In genomic region chr17:80941171-80941570, GRCh38 we compare ENCODE assay signal across 24 cellular contexts. TPM values are rescaled to one million over a fixed set of nuclear protein-coding genes. Genes with fewer than 3 reads are reported as not detected.
DNase-seq lines count a peak whose midpoint lies in the region; ATAC-seq, FAIRE-seq and TF ChIP-seq lines count a peak whose summit lies in the region.
"Had no signal": no experiment of that assay in that cellular context is flagged by ENCODE, and none has a peak within 500 bp of the region (broad histone marks: within the 10 kb centered on the region; RNA-seq: fewer than 3 reads in every experiment).

No MANE protein-coding gene starts in this region.

- no peak for FAIRE-seq in HepG2 (lab: Jason Lieb, UNC)
- FAIRE-seq: colon, GM19239 had no signal

- TF ChIP-seq POLR2A in HepG2 (IDR thresholded peaks at IDR 0.05; ENCODE audit: insufficient read depth in 1 of 2, low read depth in 2 of 2, low read length in 2 of 2), result no peak

- H3K36me3 Mint-ChIP-seq in stimulated activated effector memory CD8-positive, alpha-beta T cell treated with anti-CD3 and anti-CD28 coated beads, Interleukin-12 subunit alpha, Interleukin-12 subunit beta, amount 100 ng/mL, for 72 hours, result peaks cover 75% of the 10 kb centered on the region
- H3K36me3 Mint-ChIP-seq in activated CD8-positive, alpha-beta memory T cell treated with anti-CD3 and anti-CD28 coated beads, Interleukin-2, amount 10 ng/mL, durations not matched to agents 7 days and 5 days, result peaks cover 45% of the 10 kb centered on the region

- H3K36me3 ChIP-seq in BLaER1 (peaks cover 12% of the 10 kb centered on the region), SU-DHL-6 (ENCODE audit: low read length) (no peaks in the 10 kb centered on the region), HepG2 (replicated peaks in 1 of 2; ENCODE audit: control insufficient read depth in 1 of 2, insufficient read depth in 2 of 2, low read length in 2 of 2) (peaks cover 16 to 24% of the 10 kb centered on the region in 2 experiments; a peak in 4 of 5 replicates)

- BruUV-seq in HepG2 (replicated peaks; lab: Mats Ljungman, UMichigan), result no TSS peak

- H3K4me3 ChIP-seq in BLaER1 (peak overlapping the region; percentile 40; the same call in 1 of the 2 replicates), SU-DHL-6 (ENCODE audit: insufficient read depth, low read length, poor library complexity, severe bottlenecking) (no peak overlapping the region), HepG2 (replicated peaks in 1 of 3; ENCODE audit: insufficient read depth in 1 of 3, low read depth in 2 of 3, low read length in 3 of 3) (no peak overlapping the region)
- H3K4me3 ChIP-seq: psoas muscle had no signal

- peaks cover 36% of the 10 kb centered on the region for H3K4me1 Mint-ChIP-seq in stimulated activated effector memory CD8-positive, alpha-beta T cell treated with anti-CD3 and anti-CD28 coated beads, Interleukin-12 subunit alpha, Interleukin-12 subunit beta, amount 100 ng/mL, for 72 hours
- H3K4me1 Mint-ChIP-seq in activated CD8-positive, alpha-beta memory T cell treated with anti-CD3 and anti-CD28 coated beads, Interleukin-2, amount 10 ng/mL, durations not matched to agents 7 days and 5 days, result peaks cover 42% of the 10 kb centered on the region

- CTCF ChIA-PET in HepG2 (lab: Yijun Ruan, JAX; ENCODE audit: low intra/inter-chr PET ratio, low total read pairs), result no interaction called here
- CTCF ChIA-PET in activated CD8-positive, alpha-beta memory T cell treated with anti-CD3 and anti-CD28 coated beads, Interleukin-2, amount 10 ng/mL, durations not matched to agents 7 days and 5 days (lab: Charles Lee), result no interaction called here

- TF ChIP-seq EP300 in HepG2 (IDR thresholded peaks at IDR 0.05; ENCODE audit: low read depth in 2 of 2, low read length in 2 of 2), result no peak
- TF ChIP-seq EP300 in HepG2 (CRISPR knock-in tag; IDR thresholded peaks at IDR 0.05; ENCODE audit: borderline replicate concordance), result no peak

- peak; percentile 53 for ATAC-seq in HepG2
- no peak for ATAC-seq in stimulated activated effector memory CD8-positive, alpha-beta T cell treated with anti-CD3 and anti-CD28 coated beads, Interleukin-12 subunit alpha, Interleukin-12 subunit beta, amount 100 ng/mL, for 72 hours
- ATAC-seq in HG03139 (IDR thresholded peaks at IDR 0.05; ENCODE audit: unreplicated experiment), result no peak
- no peak for ATAC-seq in HG03354 (IDR thresholded peaks at IDR 0.05; ENCODE audit: poor library complexity, severe bottlenecking, unreplicated experiment)
- no peak for ATAC-seq in GM21390 (IDR thresholded peaks at IDR 0.05; ENCODE audit: unreplicated experiment)
- ATAC-seq in activated CD8-positive, alpha-beta memory T cell treated with anti-CD3 and anti-CD28 coated beads, Interleukin-2, amount 10 ng/mL, durations not matched to agents 7 days and 5 days, result no peak
- ATAC-seq: stimulated activated naive CD8-positive, alpha-beta T cell treated with anti-CD3 and anti-CD28 coated beads, Interleukin-15, amount 100 ng/mL, for 72 hours had no signal

- TF ChIP-seq RAD21 in HepG2 (CRISPR knock-in tag; IDR thresholded peaks at IDR 0.05), result no peak

- intact Hi-C loops in HepG2 (cut with micrococcal nuclease; ENCODE audit: unreplicated experiment), result no loop called here

- WGBS in HepG2 (ENCODE audit: low lambda C conversion rate), result 92% methylated on average over 10 of the region's 12 CpGs

- H3K27ac ChIP-seq in BLaER1 (peak overlapping the region; percentile 44), SU-DHL-6 (ENCODE audit: low read depth, low read length) (peak overlapping the region; percentile 49), HepG2 (ENCODE audit: extremely low read length, insufficient read depth, low read length) (no peak overlapping the region)
- H3K27ac ChIP-seq: C4-2B, HL-60, psoas muscle had no signal

- H3K9me3 Mint-ChIP-seq in stimulated activated effector memory CD8-positive, alpha-beta T cell treated with anti-CD3 and anti-CD28 coated beads, Interleukin-12 subunit alpha, Interleukin-12 subunit beta, amount 100 ng/mL, for 72 hours, result no peaks in the 10 kb centered on the region
- no peaks in the 10 kb centered on the region for H3K9me3 Mint-ChIP-seq in activated CD8-positive, alpha-beta memory T cell treated with anti-CD3 and anti-CD28 coated beads, Interleukin-2, amount 10 ng/mL, durations not matched to agents 7 days and 5 days (ENCODE audit: low read depth)
- H3K9me3 Mint-ChIP-seq: activated naive CD8-positive, alpha-beta T cell treated with anti-CD3 and anti-CD28 coated beads, Interleukin-2, amount 10 ng/mL, durations not matched to agents 7 days and 5 days; nephron progenitor cell; stimulated activated naive CD8-positive, alpha-beta T cell treated with anti-CD3 and anti-CD28 coated beads, Interleukin-15, amount 100 ng/mL, for 72 hours; type B pancreatic cell had no signal

- no peaks in the 10 kb centered on the region for H3K27me3 Mint-ChIP-seq in activated CD8-positive, alpha-beta memory T cell treated with anti-CD3 and anti-CD28 coated beads, Interleukin-2, amount 10 ng/mL, durations not matched to agents 7 days and 5 days
- H3K27me3 Mint-ChIP-seq: activated naive CD8-positive, alpha-beta T cell treated with anti-CD3 and anti-CD28 coated beads, Interleukin-2, amount 10 ng/mL, durations not matched to agents 7 days and 5 days; stimulated activated naive CD8-positive, alpha-beta T cell treated with anti-CD3 and anti-CD28 coated beads, Interleukin-15, amount 100 ng/mL, for 72 hours; type B pancreatic cell had no signal

- no peak for DNase-seq in HepG2 (ENCODE audit: low spot score)
- DNase-seq in stimulated activated effector memory CD8-positive, alpha-beta T cell treated with anti-CD3 and anti-CD28 coated beads, Interleukin-12 subunit alpha, Interleukin-12 subunit beta, amount 100 ng/mL, for 72 hours (ENCODE audit: low spot score in 2 of 2), result no peak
- no peak for DNase-seq in activated CD8-positive, alpha-beta memory T cell treated with anti-CD3 and anti-CD28 coated beads, Interleukin-2, amount 10 ng/mL, durations not matched to agents 7 days and 5 days
- DNase-seq: ACHN; activated CD4-positive, alpha-beta T cell treated with anti-CD3 and anti-CD28 coated beads, Interleukin-2, amount 50 U/mL, for 48 hours; activated naive CD8-positive, alpha-beta T cell treated with anti-CD3 and anti-CD28 coated beads, Interleukin-2, amount 10 ng/mL, durations not matched to agents 7 days and 5 days; GOT3; midbrain; NCI-H1092 treated with DMSO at 0.1 percent for 48 hours; NCI-H1930; nephron progenitor cell; stimulated activated CD4-positive, alpha-beta T cell treated with anti-CD3 and anti-CD28 coated beads, Interleukin-4, amount 100 ng/mL, for 24 hours; stimulated activated naive CD8-positive, alpha-beta T cell treated with anti-CD3 and anti-CD28 coated beads, Interleukin-15, amount 100 ng/mL, for 72 hours had no signal

- H3K79me2 ChIP-seq in SU-DHL-6 (ENCODE audit: insufficient read depth, low read length), result no peaks in the 10 kb centered on the region
- H3K79me2 ChIP-seq in HepG2 (ENCODE audit: insufficient read depth, low read length), result no peaks in the 10 kb centered on the region

- 0 out of 2 replicates have a peak, but pooled peaks cover under 1% of the 10 kb centered on the region for H3K9me3 ChIP-seq in BLaER1
- H3K9me3 ChIP-seq in SU-DHL-6 (ENCODE audit: insufficient read depth, low read length), result no peaks in the 10 kb centered on the region
- H3K9me3 ChIP-seq in HepG2 (ENCODE audit: low read length), result no peaks in the 10 kb centered on the region
- H3K9me3 ChIP-seq: psoas muscle had no signal

- H3K9ac ChIP-seq in BLaER1 (no peak overlapping the region), SU-DHL-6 (ENCODE audit: low read length) (0 out of 2 replicates have a peak overlapping the region, but pooled peaks have one; percentile 11), HepG2 (ENCODE audit: insufficient read depth, low read depth, low read length) (no peak overlapping the region)

- in situ Hi-C loops in HepG2 (cut with HindIII; ENCODE audit: extremely low pct_ligation_motif_present, low pct_unique_long_range_greater_than_20kb), result no loop called here

- H3K27me3 ChIP-seq in BLaER1 (peaks cover 73% of the 10 kb centered on the region), SU-DHL-6 (ENCODE audit: low read length) (no peaks in the 10 kb centered on the region), HepG2 (ENCODE audit: control insufficient read depth in 1 of 2, insufficient read depth in 2 of 2, low read length in 2 of 2) (no peaks in the 10 kb centered on the region)

- peaks cover 90% of the 10 kb centered on the region for H3K4me1 ChIP-seq in BLaER1
- H3K4me1 ChIP-seq in HepG2 (ENCODE audit: insufficient read depth, low read length), result no peaks in the 10 kb centered on the region; the same call in 1 of the 2 replicates

- no peaks in the 10 kb centered on the region for H3F3A ChIP-seq in SU-DHL-6 (ENCODE audit: insufficient read depth)

- H3K4me2 ChIP-seq in BLaER1 (peak overlapping the region; percentile 91), SU-DHL-6 (ENCODE audit: low read depth, low read length, poor library complexity, severe bottlenecking) (no peak overlapping the region), HepG2 (ENCODE audit: low read depth, low read length) (no peak overlapping the region)

- H4K20me1 ChIP-seq in BLaER1 (peaks cover 89% of the 10 kb centered on the region), SU-DHL-6 (ENCODE audit: low read depth, low read length) (no peaks in the 10 kb centered on the region), HepG2 (ENCODE audit: insufficient read depth, low read length) (no peaks in the 10 kb centered on the region)

- H3K9me2 ChIP-seq in SU-DHL-6 (replicated peaks; ENCODE audit: insufficient read depth, low read length), result no peaks in the 10 kb centered on the region

- H3K4me3 Mint-ChIP-seq in stimulated activated effector memory CD8-positive, alpha-beta T cell treated with anti-CD3 and anti-CD28 coated beads, Interleukin-12 subunit alpha, Interleukin-12 subunit beta, amount 100 ng/mL, for 72 hours, result no peak overlapping the region
- no peak overlapping the region for H3K4me3 Mint-ChIP-seq in activated CD8-positive, alpha-beta memory T cell treated with anti-CD3 and anti-CD28 coated beads, Interleukin-2, amount 10 ng/mL, durations not matched to agents 7 days and 5 days
- H3K4me3 Mint-ChIP-seq: activated naive CD8-positive, alpha-beta T cell treated with anti-CD3 and anti-CD28 coated beads, Interleukin-2, amount 10 ng/mL, durations not matched to agents 7 days and 5 days; nephron progenitor cell; stimulated activated naive CD8-positive, alpha-beta T cell treated with anti-CD3 and anti-CD28 coated beads, Interleukin-15, amount 100 ng/mL, for 72 hours; type B pancreatic cell had no signal

- TF ChIP-seq CTCF in SU-DHL-6 (IDR thresholded peaks at IDR 0.05; ENCODE audit: insufficient read depth, low read length, poor library complexity, severe bottlenecking) (no peak), HepG2 (CRISPR knock-in tag; IDR thresholded peaks at IDR 0.05) (no peak)

- POLR2A ChIA-PET in HepG2 (lab: Yijun Ruan, JAX), result no interaction called here

- H3K27ac Mint-ChIP-seq in stimulated activated effector memory CD8-positive, alpha-beta T cell treated with anti-CD3 and anti-CD28 coated beads, Interleukin-12 subunit alpha, Interleukin-12 subunit beta, amount 100 ng/mL, for 72 hours, result peak overlapping the region; percentile 20
- H3K27ac Mint-ChIP-seq in activated CD8-positive, alpha-beta memory T cell treated with anti-CD3 and anti-CD28 coated beads, Interleukin-2, amount 10 ng/mL, durations not matched to agents 7 days and 5 days, result no peak overlapping the region
- H3K27ac Mint-ChIP-seq: activated naive CD8-positive, alpha-beta T cell treated with anti-CD3 and anti-CD28 coated beads, Interleukin-2, amount 10 ng/mL, durations not matched to agents 7 days and 5 days; type B pancreatic cell had no signal

- H2AFZ ChIP-seq in SU-DHL-6 (ENCODE audit: low read depth, low read length, severe bottlenecking) (no peak overlapping the region), HepG2 (ENCODE audit: low read length) (no peak overlapping the region)

RNA-seq across cellular contexts. Expression of gene CHMP6, which starts 50.5 kb away (rescaled TPM):
- 24.2 and 24.6 TPM in 2 replicates for total RNA-seq in HepG2 (2016; rRNA removed; fragmentation: Illumina TruSeq; extraction: Trizol)
- 5.9 and 6.6 TPM in 2 replicates for total RNA-seq in HepG2 (2016; cell fraction: cytosol; rRNA removed; fragmentation: Illumina TruSeq; extraction: Trizol; ENCODE audit: low read depth)
- total RNA-seq in HepG2 (2016; cell fraction: insoluble cytoplasmic fraction; rRNA removed; fragmentation: Illumina TruSeq; extraction: Trizol), result 24.5 and 25.5 TPM in 2 replicates
- total RNA-seq in HepG2 (2016; cell fraction: membrane; rRNA removed; fragmentation: Illumina TruSeq; extraction: Trizol), result 14.7 and 15.5 TPM in 2 replicates
- total RNA-seq in HepG2 (2016; cell fraction: nucleus; rRNA removed; fragmentation: Illumina TruSeq; extraction: Trizol), result 12.8 and 13.9 TPM in 2 replicates
- polyA plus RNA-seq in HepG2 (2011; rRNA removed), result 11.1 and 17.7 TPM in 2 replicates
- polyA plus RNA-seq in HepG2 (2011; cell fraction: cytosol; rRNA removed), result 14.2 and 21.6 TPM in 2 replicates
- 31.7 and 32.3 TPM in 2 replicates for polyA plus RNA-seq in HepG2 (2011; cell fraction: nucleus; rRNA removed)
- polyA plus RNA-seq in HepG2 (2012), result 10.1 and 14.6 TPM in 2 replicates
- 8.4 and 9.7 TPM in 2 replicates for polyA plus RNA-seq in HepG2 (2016; cell fraction: cytosol; fragmentation: Illumina TruSeq; extraction: Trizol; ENCODE audit: low read depth)
- 42.4 and 45.1 TPM in 2 replicates for polyA plus RNA-seq in HepG2 (2016; cell fraction: insoluble cytoplasmic fraction; fragmentation: Illumina TruSeq; extraction: Trizol; ENCODE audit: low read depth)
- 14.8 and 17.6 TPM in 2 replicates for polyA plus RNA-seq in HepG2 (2016; cell fraction: membrane; fragmentation: Illumina TruSeq; extraction: Trizol; ENCODE audit: low read depth)
- polyA plus RNA-seq in HepG2 (2016; cell fraction: nucleus; fragmentation: Illumina TruSeq; extraction: Trizol; ENCODE audit: insufficient read depth, low read depth), result 34.7 and 37.8 TPM in 2 replicates
- 6.7 and 18.8 TPM in 2 replicates for polyA minus RNA-seq in HepG2 (2011; rRNA and poly(A)+ RNA removed; ENCODE audit: low replicate concordance)
- 8.2 and 11.1 TPM in 2 replicates for polyA minus RNA-seq in HepG2 (2011; cell fraction: cytosol; rRNA and poly(A)+ RNA removed)
- 20.0 and 22.4 TPM in 2 replicates for polyA minus RNA-seq in HepG2 (2011; cell fraction: nucleus; rRNA and poly(A)+ RNA removed)
- total RNA-seq in activated CD8-positive, alpha-beta memory T cell treated with anti-CD3 and anti-CD28 coated beads, Interleukin-2, amount 10 ng/mL, durations not matched to agents 7 days and 5 days, result 10 to 100 TPM; 29.8 to 34.6 TPM
